8 cellular contexts compared by ENCODE assay signal in genomic region chr12:122730215-122731014, GRCh38. TPM values are rescaled to one million over a fixed set of nuclear protein-coding genes. Genes with fewer than 3 reads are reported as not detected.
DNase-seq lines count a peak whose midpoint lies in the region; ATAC-seq, FAIRE-seq and TF ChIP-seq lines count a peak whose summit lies in the region.

Gene HCAR1, minus strand, starts transcription at chr12:122730844. Its CDS starts 505 bp downstream, at chr12:122730339.

- POLR2A ChIA-PET in endothelial cell of umbilical vein (lab: Charles Lee): no interaction called here

- no peaks in the 10 kb centered on the region for H3K79me2 ChIP-seq in DND-41 (ENCODE audit: insufficient read depth, low read length)
- H3K79me2 ChIP-seq in endothelial cell of umbilical vein (ENCODE audit: control insufficient read depth, insufficient read depth, low read length): no peaks in the 10 kb centered on the region

- no TSS peak for BruUV-seq in endothelial cell of umbilical vein (replicated peaks; lab: Mats Ljungman, UMichigan)

- no peak within 1 kb of the TSS for H3K9ac ChIP-seq in DND-41 (ENCODE audit: low read depth, low read length)
- no peak within 1 kb of the TSS for H3K9ac ChIP-seq in endothelial cell of umbilical vein (replicated peaks; ENCODE audit: extremely low read depth, insufficient read depth, low read length)

- H3K36me3 ChIP-seq in DND-41 (ENCODE audit: insufficient read depth, low read length): no peaks in the 10 kb centered on the region
- H3K36me3 ChIP-seq in endothelial cell of umbilical vein (ENCODE audit: control insufficient read depth in 2 of 2, extremely low read depth in 1 of 2, insufficient read depth in 2 of 2, low read length in 2 of 2): no peaks in the 10 kb centered on the region

- H3K4me1 ChIP-seq in DND-41 (ENCODE audit: insufficient read depth, low read length) (no peaks in the 10 kb centered on the region), endothelial cell of umbilical vein (ENCODE audit: control insufficient read depth, extremely low read depth, insufficient read depth, low read length) (peaks cover 10% of the 10 kb centered on the region)

- CTCF ChIA-PET in endothelial cell of umbilical vein (lab: Charles Lee): interaction anchor here (0.8 to 2.2 kb wide), 4 partner anchors 10 to 92 kb away, joined by 3 to 13 read pairs (median 3); no protein-coding TSS in a partner anchor

- no peak within 1 kb of the TSS for H2AFZ ChIP-seq in DND-41 (ENCODE audit: low read depth, low read length)
- peak within 1 kb of the TSS; percentile 45 for H2AFZ ChIP-seq in endothelial cell of umbilical vein (ENCODE audit: low read depth, low read length)

- TF ChIP-seq CTCF in DND-41 (IDR thresholded peaks at IDR 0.05; ENCODE audit: borderline replicate concordance, extremely low read depth, low read length, poor library complexity, severe bottlenecking) (no peak), endothelial cell of umbilical vein (IDR thresholded peaks at IDR 0.05; ENCODE audit: extremely low read depth in 1 of 2, insufficient read depth in 1 of 2, low read depth in 1 of 2, low read length in 2 of 2) (no peak)

- H3K4me2 ChIP-seq in DND-41 (ENCODE audit: insufficient read depth, low read length): no peak within 1 kb of the TSS
- H3K4me2 ChIP-seq in endothelial cell of umbilical vein (ENCODE audit: insufficient read depth, low read length): no peak within 1 kb of the TSS

- dilution Hi-C loops in endothelial cell of umbilical vein (cut with MboI; ENCODE audit: extremely low pct_ligation_motif_present, low sequenced_read_pairs): no loop called here

- H3K4me3 ChIP-seq in DND-41 (ENCODE audit: low read depth in 1 of 2, low read length in 2 of 2) (no peak within 1 kb of the TSS), endothelial cell of umbilical vein (replicated peaks in 1 of 3; ENCODE audit: insufficient read depth in 1 of 3, low read depth in 1 of 3, low read length in 3 of 3) (no peak within 1 kb of the TSS)

- H4K20me1 ChIP-seq in DND-41 (ENCODE audit: insufficient read depth, low read length) (no peaks in the 10 kb centered on the region), endothelial cell of umbilical vein (replicated peaks; ENCODE audit: control insufficient read depth, extremely low read depth, insufficient read depth, low read length) (no peaks in the 10 kb centered on the region)

- DNase-seq in DND-41: peak; percentile 46
- peak in 3 of 5 donors; percentile 5 to 87 (median 6) for DNase-seq in T-helper 1 cell
- DNase-seq in endothelial cell of umbilical vein (ENCODE audit: low read depth, low spot score): no peak
- DNase-seq in stimulated activated CD4-positive, alpha-beta T cell treated with anti-CD3 and anti-CD28 coated beads, Interleukin-15, amount 100 ng/mL, for 48 hours (ENCODE audit: low read depth in 2 of 2): peak; percentile 49 to 59
- no peak for DNase-seq in germinal center (ENCODE audit: low spot score)
- no peak for DNase-seq in NCI-H187 treated with DMSO at 0.1 percent for 48 hours (lab: John Stamatoyannopoulos, UW)

- H3K27ac ChIP-seq in DND-41 (ENCODE audit: low read length): no peak within 1 kb of the TSS
- H3K27ac ChIP-seq in endothelial cell of umbilical vein (ENCODE audit: insufficient read depth, low read depth, low read length): no peak within 1 kb of the TSS

- ATAC-seq in DND-41 (ENCODE audit: insufficient read depth, low read depth) (peak; percentile 83), HG03520 (IDR thresholded peaks at IDR 0.05; ENCODE audit: unreplicated experiment) (no peak), HG02938 (IDR thresholded peaks at IDR 0.05; ENCODE audit: unreplicated experiment) (no peak)

- no peaks in the 10 kb centered on the region for H3K9me1 ChIP-seq in endothelial cell of umbilical vein (replicated peaks; ENCODE audit: control insufficient read depth, extremely low read depth, insufficient read depth, low read length)

- intact Hi-C loops in endothelial cell of umbilical vein (cut with micrococcal nuclease): no loop called here

- no peak for TF ChIP-seq POLR2A in endothelial cell of umbilical vein (IDR thresholded peaks at IDR 0.05; ENCODE audit: low read depth, low read length)

- H3K27me3 ChIP-seq in DND-41 (ENCODE audit: insufficient read depth, low read length, poor library complexity): no peaks in the 10 kb centered on the region
- H3K27me3 ChIP-seq in endothelial cell of umbilical vein (ENCODE audit: control insufficient read depth in 2 of 2, insufficient read depth in 2 of 2, low read length in 2 of 2): no peaks in the 10 kb centered on the region

- no peak for FAIRE-seq in endothelial cell of umbilical vein (lab: Jason Lieb, UNC)

- no peaks in the 10 kb centered on the region for H3K9me3 ChIP-seq in DND-41 (ENCODE audit: insufficient read depth, low read length, severe bottlenecking)
- H3K9me3 ChIP-seq in endothelial cell of umbilical vein (replicated peaks; ENCODE audit: control insufficient read depth, insufficient read depth, low read length): no peaks in the 10 kb centered on the region

TF ChIP-seq in endothelial cell of umbilical vein, 7 proteins besides CTCF, POLR2A, EP300 and RAD21:
- no peak for TF ChIP-seq POLR2AphosphoS5 (IDR thresholded peaks at IDR 0.05; ENCODE audit: insufficient read depth, low read depth, low read length)
- no peak for TF ChIP-seq JUN (IDR thresholded peaks at IDR 0.05; ENCODE audit: borderline replicate concordance, insufficient read depth, insufficient read length, low read depth)
- TF ChIP-seq MAX (IDR thresholded peaks at IDR 0.05; ENCODE audit: insufficient read depth, insufficient read length): no peak
- TF ChIP-seq FOS (IDR thresholded peaks at IDR 0.05; ENCODE audit: borderline replicate concordance, insufficient read depth, low read length): no peak
- TF ChIP-seq EZH2 (IDR thresholded peaks at IDR 0.05; ENCODE audit: borderline replicate concordance, low read depth, low read length, severe bottlenecking): no peak
- no peak for TF ChIP-seq MYC (IDR thresholded peaks at IDR 0.05; ENCODE audit: low read depth, low read length)
- TF ChIP-seq GATA2 (IDR thresholded peaks at IDR 0.05; ENCODE audit: insufficient read depth, insufficient read length, low read depth, low read length): no peak

RNA-seq across cellular contexts. Expression of gene HCAR1, which starts in this region (rescaled TPM):
- not detected in 2 replicates for total RNA-seq in endothelial cell of umbilical vein
- 0.02 and 0.04 TPM in 2 replicates for polyA plus RNA-seq in endothelial cell of umbilical vein
- polyA plus RNA-seq in endothelial cell of umbilical vein (2011; cell fraction: cytosol; rRNA removed): 0.01 TPM in 2 replicates
- polyA plus RNA-seq in endothelial cell of umbilical vein (2011; cell fraction: nucleus; rRNA removed): not detected in 2 replicates
- polyA plus RNA-seq in endothelial cell of umbilical vein (2012): not detected in 2 replicates
- 0.10 TPM in 1 of 2 replicates, not detected in the other for polyA minus RNA-seq in endothelial cell of umbilical vein
- polyA minus RNA-seq in endothelial cell of umbilical vein (2011; cell fraction: cytosol; rRNA and poly(A)+ RNA removed): not detected
- not detected in 2 replicates for polyA minus RNA-seq in endothelial cell of umbilical vein (2011; cell fraction: nucleus; rRNA and poly(A)+ RNA removed)

Comparison
In these comparisons a context has a peak if more than half of its experiments do, and no peak if none do; other contexts are left out.
1. DNase-seq: peak in DND-41 (single experiment), T-helper 1 cell (3 of 5) and stimulated activated CD4-positive, alpha-beta T cell treated with anti-CD3 and anti-CD28 coated beads, Interleukin-15, amount 100 ng/mL, for 48 hours (2 of 2); none in endothelial cell of umbilical vein (single experiment), germinal center (single experiment) and NCI-H187 treated with DMSO at 0.1 percent for 48 hours (single experiment).